Comparison of ENCODE assay signal across 24 cellular contexts in the genomic region with DNA sequence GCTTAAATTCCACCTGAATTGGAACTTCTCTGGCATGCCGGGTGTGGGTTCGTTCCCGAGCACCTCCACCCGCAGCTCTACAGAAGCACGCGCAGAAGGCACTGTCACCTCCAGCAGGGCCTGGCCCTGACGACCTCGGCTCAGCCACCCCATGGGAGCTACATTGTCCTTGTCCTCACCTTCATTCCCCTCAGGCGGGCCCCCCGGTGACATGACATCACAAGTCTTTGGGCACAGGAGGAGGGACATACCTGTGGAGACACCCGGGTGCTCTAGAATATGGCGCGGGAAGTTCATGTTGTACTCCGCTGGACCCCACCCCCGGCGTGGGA. TPM values are rescaled to one million over a fixed set of nuclear protein-coding genes. Genes with fewer than 3 reads are reported as not detected.
DNase-seq lines count a peak whose midpoint lies in the region; ATAC-seq and TF ChIP-seq lines count a peak whose summit lies in the region.
"Had no signal": no experiment of that assay in that cellular context is flagged by ENCODE, and none has a peak within 500 bp of the region (broad histone marks: within the 10 kb centered on the region; RNA-seq: fewer than 3 reads in every experiment).

No MANE protein-coding gene starts in this region.

- no peak for DNase-seq in CD4-positive, alpha-beta T cell
- no peak for DNase-seq in T-cell
- peak in 1 of 10 donors; percentile 62 for DNase-seq in naive thymus-derived CD8-positive, alpha-beta T cell
- DNase-seq in stimulated activated CD4-positive, alpha-beta T cell treated with anti-CD3 and anti-CD28 coated beads, Interleukin-2, amount 100 ng/mL, for 48 hours, result no peak
- DNase-seq: ACHN, amniotic stem cell, foreskin melanocyte, NCI-H2227 treated with DMSO at 0.1 percent for 48 hours had no signal

- POLR2A ChIA-PET in CD4-positive, alpha-beta T cell (lab: Charles Lee), result interaction anchor here (0.9 to 3.9 kb wide), 11 partner anchors 19 to 229 kb away, joined by 3 to 49 read pairs (median 7); partner anchors contain the start of genes PRDM15 and ZBTB21
- POLR2A ChIA-PET in T-cell (lab: Charles Lee), result no interaction called here
- POLR2A ChIA-PET in naive thymus-derived CD8-positive, alpha-beta T cell (lab: Charles Lee), result interaction anchor here (1.2 to 4.4 kb wide), 6 partner anchors 12 to 292 kb away, joined by 3 to 65 read pairs (median 5); partner anchors contain the start of gene ZBTB21

- H3K27me3 ChIP-seq in CD4-positive, alpha-beta T cell (ENCODE audit: control insufficient read depth, insufficient read depth, low read length), result peaks cover under 1% of the 10 kb centered on the region
- H3K27me3 ChIP-seq: cardiac muscle cell, ovary, Peyer's patch had no signal

- intact Hi-C loops in CD4-positive, alpha-beta T cell (cut with DNase I, micrococcal nuclease), result loop anchor here (1.0 to 5.0 kb wide), 6 partner anchors 19 to 292 kb away; no protein-coding TSS in a partner anchor

- no peaks in the 10 kb centered on the region for H3K9me3 Mint-ChIP-seq in CD4-positive, alpha-beta T cell
- no peaks in the 10 kb centered on the region for H3K9me3 Mint-ChIP-seq in T-cell
- no peaks in the 10 kb centered on the region for H3K9me3 Mint-ChIP-seq in naive thymus-derived CD8-positive, alpha-beta T cell
- H3K9me3 Mint-ChIP-seq: activated CD8-positive, alpha-beta T cell treated with anti-CD3 and anti-CD28 coated beads for 36 hours; CD14-positive monocyte had no signal

- no peak overlapping the region for H3K27ac Mint-ChIP-seq in CD4-positive, alpha-beta T cell
- no peak overlapping the region for H3K27ac Mint-ChIP-seq in T-cell
- H3K27ac Mint-ChIP-seq in naive thymus-derived CD8-positive, alpha-beta T cell, result peak overlapping the region in 3 of 10 donors; percentile 51 to 78 (median 71)
- H3K27ac Mint-ChIP-seq: activated CD8-positive, alpha-beta T cell treated with anti-CD3 and anti-CD28 coated beads for 36 hours had no signal

- peak overlapping the region; percentile 75 for H3K4me3 Mint-ChIP-seq in CD4-positive, alpha-beta T cell
- peak overlapping the region in 2 of 3 donors; percentile 53 to 62 for H3K4me3 Mint-ChIP-seq in T-cell
- H3K4me3 Mint-ChIP-seq in naive thymus-derived CD8-positive, alpha-beta T cell, result peak overlapping the region in 7 of 10 donors; percentile 26 to 73 (median 69)
- H3K4me3 Mint-ChIP-seq: activated CD8-positive, alpha-beta T cell treated with anti-CD3 and anti-CD28 coated beads for 36 hours had no signal

- CTCF ChIA-PET in CD4-positive, alpha-beta T cell (lab: Charles Lee), result interaction anchor here (0.6 to 2.8 kb wide), 11 partner anchors 8 to 231 kb away, joined by 3 to 25 read pairs (median 4); partner anchors contain the start of gene ZBTB21
- CTCF ChIA-PET in T-cell (lab: Charles Lee), result interaction anchor here (0.6 to 2.5 kb wide), 10 partner anchors 9 to 825 kb away, joined by 3 to 17 read pairs (median 4); no protein-coding TSS in a partner anchor

- no peak for TF ChIP-seq CTCF in CD4-positive, alpha-beta T cell (IDR thresholded peaks at IDR 0.05)

- no peaks in the 10 kb centered on the region for H3K36me3 Mint-ChIP-seq in CD4-positive, alpha-beta T cell (ENCODE audit: low read depth)
- no peaks in the 10 kb centered on the region for H3K36me3 Mint-ChIP-seq in T-cell
- H3K36me3 Mint-ChIP-seq in naive thymus-derived CD8-positive, alpha-beta T cell, result no peaks in the 10 kb centered on the region
- H3K36me3 Mint-ChIP-seq: CD14-positive monocyte had no signal

- no peak for ATAC-seq in CD4-positive, alpha-beta T cell (ENCODE audit: poor library complexity)
- ATAC-seq in HG03354 (IDR thresholded peaks at IDR 0.05; ENCODE audit: poor library complexity, severe bottlenecking, unreplicated experiment), result peak; percentile 21
- peak in 2 of 4 experiments; percentile 3 to 10 for ATAC-seq in T-cell (replicated peaks in 1 of 4)
- no peak for ATAC-seq in naive thymus-derived CD8-positive, alpha-beta T cell
- no peak for ATAC-seq in GM19395 (IDR thresholded peaks at IDR 0.05; ENCODE audit: unreplicated experiment)
- ATAC-seq in GM21576 (IDR thresholded peaks at IDR 0.05; ENCODE audit: unreplicated experiment), result no peak
- ATAC-seq in GM21737 (IDR thresholded peaks at IDR 0.05; ENCODE audit: unreplicated experiment), result no peak

- peaks cover 6% of the 10 kb centered on the region for H3K4me1 Mint-ChIP-seq in CD4-positive, alpha-beta T cell (ENCODE audit: low read depth)
- peaks cover 5 to 23% (median 12%) of the 10 kb centered on the region in 3 donors for H3K4me1 Mint-ChIP-seq in T-cell
- H3K4me1 Mint-ChIP-seq in naive thymus-derived CD8-positive, alpha-beta T cell, result peaks cover 8 to 15% (median 12%) of the 10 kb centered on the region in 4 donors

- no peaks in the 10 kb centered on the region for H3K27me3 Mint-ChIP-seq in CD4-positive, alpha-beta T cell
- peaks cover 0 to 9% of the 10 kb centered on the region in 2 donors for H3K27me3 Mint-ChIP-seq in T-cell
- peaks cover 0 to 8% (median 0%) of the 10 kb centered on the region in 5 donors for H3K27me3 Mint-ChIP-seq in naive thymus-derived CD8-positive, alpha-beta T cell
- H3K27me3 Mint-ChIP-seq: activated CD8-positive, alpha-beta T cell treated with anti-CD3 and anti-CD28 coated beads for 36 hours had no signal

- H3K9me3 ChIP-seq in CD4-positive, alpha-beta T cell (ENCODE audit: control insufficient read depth, low read length), result no peaks in the 10 kb centered on the region
- H3K9me3 ChIP-seq: ovary, Peyer's patch, thoracic aorta had no signal

- H3K27ac ChIP-seq in CD4-positive, alpha-beta T cell (ENCODE audit: low read depth, low read length), result no peak overlapping the region
- H3K27ac ChIP-seq: cardiac muscle cell, ovary, thoracic aorta, WERI-Rb-1 had no signal

RNA-seq across cellular contexts. Expression of gene UMODL1, which starts 37.4 kb away (rescaled TPM):
- total RNA-seq in CD4-positive, alpha-beta T cell, result under 1 TPM; 0.42 to 0.49 TPM
- total RNA-seq in T-cell, result under 1 TPM; 0.16 to 0.99 (median 0.82) TPM
- total RNA-seq in naive thymus-derived CD8-positive, alpha-beta T cell, result 1 to 10 TPM; 2.7 to 3.1 TPM
- under 1 TPM; 0.03 to 0.07 (median 0.06) TPM for polyA plus RNA-seq in naive thymus-derived CD8-positive, alpha-beta T cell
- total RNA-seq: activated CD8-positive, alpha-beta T cell treated with anti-CD3 and anti-CD28 coated beads for 36 hours; cardiac muscle cell; dermis microvascular lymphatic vessel endothelial cell; K562; lung microvascular endothelial cell; myocyte; SK-MEL-5 had no signal
- polyA plus RNA-seq: cardiac muscle cell, CD14-positive monocyte, K562 had no signal

Comparison
In these comparisons a context has a peak if more than half of its experiments do, and no peak if none do; other contexts are left out.
1. POLR2A ChIA-PET loops: an anchor here in CD4-positive, alpha-beta T cell (0.9 to 3.9 kb wide) and naive thymus-derived CD8-positive, alpha-beta T cell (1.2 to 4.4 kb wide); none called in T-cell.